In genomic region chr18:10564975-10565773, GRCh38 we compare ENCODE assay signal across 20 cellular contexts.
"Had no signal": no experiment of that assay in that cellular context is flagged by ENCODE, and none has a peak within 500 bp of the region (broad histone marks: within the 10 kb centered on the region; RNA-seq: fewer than 3 reads in every experiment).

No MANE protein-coding gene starts in this region.

- H3K27ac Mint-ChIP-seq: activated naive CD8-positive, alpha-beta T cell had no signal

- ATAC-seq: activated CD4-positive, CD25-positive, alpha-beta regulatory T cell treated with anti-CD3 and anti-CD28 coated beads, Interleukin-2, amount 50 U/mL, for 24 hours; activated T-cell treated with anti-CD3 and anti-CD28 coated beads, Interleukin-2, amount 50 U/mL, for 4 hours; SK-N-SH treated with all-trans-retinoic acid at 6 μM for 48 hours had no signal

- H3K4me3 Mint-ChIP-seq: activated naive CD8-positive, alpha-beta T cell; activated T-cell treated with anti-CD3 and anti-CD28 coated beads, Interleukin-2, amount 50 U/mL, for 4 hours had no signal

- H3K27ac ChIP-seq: brain microvascular endothelial cell, Peyer's patch, SJSA1 had no signal

- H3K4me1 ChIP-seq: SJSA1 had no signal

- H3K36me3 ChIP-seq: brain microvascular endothelial cell, MG63, Peyer's patch, SJSA1 had no signal

- H3K4me3 ChIP-seq: MG63, Peyer's patch, SJSA1 had no signal

- DNase-seq: activated CD4-positive, alpha-beta T cell treated with anti-CD3 and anti-CD28 coated beads for 48 hours; activated CD4-positive, alpha-beta T cell treated with anti-CD3 and anti-CD28 coated beads, Interleukin-2, amount 50 U/mL, for 48 hours; activated naive CD4-positive, alpha-beta T cell treated with Interleukin-2 at 50 U/mL for 16 hours; activated T-cell treated with anti-CD3 and anti-CD28 coated beads, Interleukin-2, amount 50 U/mL, for 4 hours; brain microvascular endothelial cell; cerebellar nuclear complex; MG63; NCI-H1092 treated with DMSO at 0.1 percent for 48 hours; NCI-H1436; NCI-H1694 treated with DMSO at 0.1 percent for 48 hours; NCI-H2081; NCI-H510A treated with DMSO at 0.1 percent for 48 hours; NCI-H69; Peyer's patch; SHP77; SW 1271 had no signal

- H3K27me3 Mint-ChIP-seq: activated naive CD8-positive, alpha-beta T cell had no signal

- H3K27me3 ChIP-seq: brain microvascular endothelial cell, MG63, Peyer's patch, SJSA1 had no signal

- H3K9me3 ChIP-seq: MG63, Peyer's patch, SJSA1 had no signal
